ENCODE assay signal across 11 cellular contexts in the genomic region with DNA sequence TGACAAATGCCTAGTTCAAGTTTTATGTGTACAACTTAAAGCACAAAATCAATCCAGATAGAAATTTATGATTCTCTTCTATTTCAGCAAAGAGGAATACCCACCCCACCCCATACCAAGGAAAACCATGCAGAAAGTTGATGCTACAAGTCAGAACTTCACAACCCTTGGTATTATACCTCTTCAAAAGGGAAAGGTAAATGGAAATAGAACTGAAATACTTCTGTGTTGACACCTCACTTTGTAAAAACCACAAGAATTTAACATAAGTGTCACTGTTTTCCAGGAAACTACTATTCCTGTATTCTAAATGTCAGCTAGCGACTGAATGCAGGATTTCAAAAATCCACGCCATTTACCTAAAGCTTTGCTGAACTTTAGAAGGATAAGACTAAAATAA. TPM values are rescaled to one million over a fixed set of nuclear protein-coding genes. Genes with fewer than 3 reads are reported as not detected.
DNase-seq lines count a peak whose midpoint lies in the region; ATAC-seq and TF ChIP-seq lines count a peak whose summit lies in the region.
"Had no signal": no experiment of that assay in that cellular context is flagged by ENCODE, and none has a peak within 500 bp of the region (broad histone marks: within the 10 kb centered on the region; RNA-seq: fewer than 3 reads in every experiment).

No MANE protein-coding gene starts in this region.

- H3K9me3 Mint-ChIP-seq in endodermal cell, result no peaks in the 10 kb centered on the region

- no peaks in the 10 kb centered on the region for H3K9me3 ChIP-seq in endodermal cell (ENCODE audit: control insufficient read depth, low read length)
- H3K9me3 ChIP-seq: colonic mucosa had no signal

- no peaks in the 10 kb centered on the region for H3K27me3 ChIP-seq in endodermal cell (ENCODE audit: control insufficient read depth, insufficient read depth, low read length, poor library complexity, severe bottlenecking)
- H3K27me3 ChIP-seq: colonic mucosa had no signal

- no peaks in the 10 kb centered on the region for H3K27me3 Mint-ChIP-seq in endodermal cell (ENCODE audit: insufficient read depth)

- peak; percentile 41 for DNase-seq in RWPE1 (ENCODE audit: low spot score)
- no peak for DNase-seq in endodermal cell
- peak; percentile 68 for DNase-seq in renal cortical epithelial cell (ENCODE audit: low read depth)
- DNase-seq in NCI-H2196 treated with DMSO at 0.1 percent for 48 hours (lab: John Stamatoyannopoulos, UW; ENCODE audit: unreplicated experiment), result no peak
- DNase-seq in stimulated activated CD4-positive, alpha-beta T cell treated with anti-CD3 and anti-CD28 coated beads, Interleukin-4, amount 100 ng/mL, for 4 hours, result no peak
- DNase-seq: colonic mucosa, MV-4-11, T1000 had no signal

- H3K4me1 Mint-ChIP-seq in endodermal cell, result peaks cover 23% of the 10 kb centered on the region

- H3K27ac ChIP-seq in RWPE1 (no peak overlapping the region), endodermal cell (ENCODE audit: low read depth, low read length) (no peak overlapping the region)
- H3K27ac ChIP-seq: colonic mucosa had no signal

- peak overlapping the region; percentile 26 for H3K27ac Mint-ChIP-seq in endodermal cell

- peaks cover 14% of the 10 kb centered on the region for H3K36me3 ChIP-seq in endodermal cell (ENCODE audit: control insufficient read depth, insufficient read depth, low read length)
- H3K36me3 ChIP-seq: colonic mucosa had no signal

- ATAC-seq in HG03521 (IDR thresholded peaks at IDR 0.05; ENCODE audit: unreplicated experiment), result no peak
- ATAC-seq in HG02973 (IDR thresholded peaks at IDR 0.05; ENCODE audit: unreplicated experiment), result no peak

- 100% methylated on average over 2 of the region's 2 CpGs; no CpG with 5 or more reads in 1 of the 2 experiments for WGBS in endodermal cell (ENCODE audit: insufficient coverage in 1 of 2, insufficient read length in 1 of 2), 2 experiments

- POLR2A ChIA-PET in RWPE1 (lab: Yijun Ruan, JAX; ENCODE audit: low non-redundant PET), result no interaction called here

- no peak overlapping the region for H3K9ac ChIP-seq in endodermal cell (ENCODE audit: extremely low read depth, low read length, poor library complexity, severe bottlenecking)

- H3K4me3 Mint-ChIP-seq in endodermal cell, result no peak overlapping the region

- H3K4me3 ChIP-seq in GM08714 (ENCODE audit: low read length), result peak overlapping the region; percentile 8; the same call in 1 of the 2 replicates
- peak overlapping the region; percentile 95 for H3K4me3 ChIP-seq in endodermal cell (ENCODE audit: low read length)
- H3K4me3 ChIP-seq: colonic mucosa had no signal

- TF ChIP-seq CTCF in RWPE1 (conservative IDR thresholded peaks at IDR 0.05; ENCODE audit: low read depth) (no peak), endodermal cell (conservative IDR thresholded peaks at IDR 0.05) (no peak)

- no peaks in the 10 kb centered on the region for H3K4me1 ChIP-seq in endodermal cell (ENCODE audit: control insufficient read depth, insufficient read depth, low read length)

- H3K36me3 Mint-ChIP-seq in endodermal cell (ENCODE audit: low read depth), result peaks cover 14% of the 10 kb centered on the region

- CTCF ChIA-PET in RWPE1 (lab: Yijun Ruan, JAX), result interaction anchor here (0.6 to 1.1 kb wide), 2 partner anchors 42 to 150 kb away, joined by 3 to 4 read pairs; no protein-coding TSS in a partner anchor

RNA-seq across cellular contexts. Expression of gene CPNE1, which starts 3.7 kb away (rescaled TPM):
- total RNA-seq in endodermal cell (100 to 1,000 TPM; 238 to 441 TPM), renal cortical epithelial cell (73.1 and 119 TPM in 2 replicates)
- 343 TPM for polyA plus RNA-seq in endodermal cell (2013, experiment 1 of 2)
- 307 TPM for polyA plus RNA-seq in endodermal cell (2013, experiment 2 of 2)

RNA-seq across cellular contexts. Expression of gene RBM12, which starts 3.7 kb away (rescaled TPM):
- total RNA-seq in endodermal cell (100 to 1,000 TPM; 106 to 158 TPM), renal cortical epithelial cell (55.6 and 59.0 TPM in 2 replicates)
- 81.6 TPM for polyA plus RNA-seq in endodermal cell (2013, experiment 1 of 2)
- 80.8 TPM for polyA plus RNA-seq in endodermal cell (2013, experiment 2 of 2)

RNA-seq across cellular contexts. Expression of gene NFS1, which starts 38.1 kb away (rescaled TPM):
- total RNA-seq in endodermal cell (10 to 100 TPM; 17.0 to 30.9 TPM), renal cortical epithelial cell (37.7 and 53.9 TPM in 2 replicates)
- 30.1 TPM for polyA plus RNA-seq in endodermal cell (2013, experiment 1 of 2)
- 21.7 TPM for polyA plus RNA-seq in endodermal cell (2013, experiment 2 of 2)

RNA-seq across cellular contexts. Expression of gene ROMO1, which starts 38.2 kb away (rescaled TPM):
- total RNA-seq in endodermal cell (100 to 1,000 TPM; 194 to 243 TPM), renal cortical epithelial cell (86.9 and 420 TPM in 2 replicates)
- 207 TPM for polyA plus RNA-seq in endodermal cell (2013, experiment 1 of 2)
- polyA plus RNA-seq in endodermal cell (2013, experiment 2 of 2), result 196 TPM

RNA-seq across cellular contexts. Expression of gene SPAG4, which starts 45.4 kb away (rescaled TPM):
- total RNA-seq in endodermal cell, result 1 to 10 TPM; 1.7 to 3.5 TPM
- polyA plus RNA-seq in endodermal cell (2013, experiment 1 of 2), result 5.4 TPM
- 4.2 TPM for polyA plus RNA-seq in endodermal cell (2013, experiment 2 of 2)
- total RNA-seq in renal cortical epithelial cell, result 13.8 and 37.0 TPM in 2 replicates

Comparison
In these comparisons a context has a peak if more than half of its experiments do, and no peak if none do; other contexts are left out.
1. DNase-seq: peak in RWPE1 (single experiment) and renal cortical epithelial cell (single experiment); none in endodermal cell (single experiment), NCI-H2196 treated with DMSO at 0.1 percent for 48 hours (single experiment) and stimulated activated CD4-positive, alpha-beta T cell treated with anti-CD3 and anti-CD28 coated beads, Interleukin-4, amount 100 ng/mL, for 4 hours (0 of 2).